In the genomic region with DNA sequence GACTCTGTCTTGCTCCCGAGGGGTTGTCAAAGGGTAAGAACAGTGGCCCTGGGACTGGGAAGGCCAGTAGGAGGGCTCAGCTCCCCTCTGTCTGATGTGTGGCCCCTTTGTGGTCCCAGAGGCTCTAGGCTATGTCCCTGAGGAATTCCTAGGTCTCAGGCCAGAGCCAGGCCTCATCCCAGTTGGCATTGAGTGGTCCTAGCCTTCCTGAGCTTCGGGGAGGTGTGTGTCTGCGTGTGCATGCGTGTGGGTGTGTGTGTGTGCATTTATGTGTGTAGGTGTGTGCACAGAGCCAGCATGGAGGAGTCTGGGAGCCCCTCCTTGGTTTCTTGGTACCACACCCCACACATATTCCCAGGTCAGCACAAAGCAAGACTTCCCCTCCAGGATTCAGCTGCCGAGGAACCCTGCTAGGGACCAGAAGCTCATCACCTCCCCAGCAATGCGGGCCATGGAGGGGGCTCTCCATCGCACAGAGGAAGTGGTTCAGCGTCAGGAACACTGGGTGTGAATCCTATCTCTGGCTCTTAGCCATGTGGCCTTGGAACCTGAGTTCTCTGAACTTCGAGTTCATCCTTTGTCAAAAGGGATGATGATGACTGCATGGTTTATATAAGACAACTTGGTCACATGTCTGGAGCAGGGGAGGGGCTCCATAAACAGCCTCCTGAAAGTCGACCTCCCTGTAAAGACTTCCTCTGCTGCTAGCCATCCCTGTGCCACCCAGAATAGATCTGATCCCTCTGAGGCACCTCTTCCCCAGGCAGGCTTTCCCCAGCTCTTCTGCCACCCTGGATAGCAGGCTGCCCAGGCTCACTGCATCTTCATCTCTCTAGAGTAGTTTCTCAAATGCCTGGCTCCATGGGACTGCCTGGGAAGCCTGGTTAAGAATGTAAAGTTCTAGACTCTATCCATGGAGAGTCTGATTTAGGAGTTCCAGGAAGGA, we compare ENCODE assay signal across 1 cellular context.
TF ChIP-seq lines count a peak whose summit lies in the region.

No MANE protein-coding gene starts in this region.

TF ChIP-seq in HepG2, 621 proteins besides CTCF, POLR2A, EP300 and RAD21 (continued from another document and continues in another):
- TF ChIP-seq ZBTB10 (CRISPR knock-in tag; IDR thresholded peaks at IDR 0.05; ENCODE audit: borderline replicate concordance) = no peak
- no peak for TF ChIP-seq NR2F6 (IDR thresholded peaks at IDR 0.05)
- TF ChIP-seq NR2F6 (CRISPR knock-in tag; IDR thresholded peaks at IDR 0.05) = peak; percentile 11; the same call in 1 of the 2 replicates
- no peak for TF ChIP-seq ETV5 (CRISPR knock-in tag; IDR thresholded peaks at IDR 0.05; ENCODE audit: borderline replicate concordance)
- TF ChIP-seq ZKSCAN5 (CRISPR knock-in tag; IDR thresholded peaks at IDR 0.05) = no peak
- 0 out of 2 replicates have a peak, but pooled peaks have one; percentile 27 for TF ChIP-seq ELF3 (CRISPR knock-in tag; IDR thresholded peaks at IDR 0.05)
- no peak for TF ChIP-seq ZNF180 (CRISPR knock-in tag; IDR thresholded peaks at IDR 0.05; ENCODE audit: borderline replicate concordance, low read depth)
- no peak for TF ChIP-seq THYN1 (CRISPR knock-in tag; IDR thresholded peaks at IDR 0.05; ENCODE audit: borderline replicate concordance, low read depth)
- TF ChIP-seq LBX2 (CRISPR knock-in tag; IDR thresholded peaks at IDR 0.05; ENCODE audit: borderline replicate concordance) = no peak
- TF ChIP-seq, protein P1, sequence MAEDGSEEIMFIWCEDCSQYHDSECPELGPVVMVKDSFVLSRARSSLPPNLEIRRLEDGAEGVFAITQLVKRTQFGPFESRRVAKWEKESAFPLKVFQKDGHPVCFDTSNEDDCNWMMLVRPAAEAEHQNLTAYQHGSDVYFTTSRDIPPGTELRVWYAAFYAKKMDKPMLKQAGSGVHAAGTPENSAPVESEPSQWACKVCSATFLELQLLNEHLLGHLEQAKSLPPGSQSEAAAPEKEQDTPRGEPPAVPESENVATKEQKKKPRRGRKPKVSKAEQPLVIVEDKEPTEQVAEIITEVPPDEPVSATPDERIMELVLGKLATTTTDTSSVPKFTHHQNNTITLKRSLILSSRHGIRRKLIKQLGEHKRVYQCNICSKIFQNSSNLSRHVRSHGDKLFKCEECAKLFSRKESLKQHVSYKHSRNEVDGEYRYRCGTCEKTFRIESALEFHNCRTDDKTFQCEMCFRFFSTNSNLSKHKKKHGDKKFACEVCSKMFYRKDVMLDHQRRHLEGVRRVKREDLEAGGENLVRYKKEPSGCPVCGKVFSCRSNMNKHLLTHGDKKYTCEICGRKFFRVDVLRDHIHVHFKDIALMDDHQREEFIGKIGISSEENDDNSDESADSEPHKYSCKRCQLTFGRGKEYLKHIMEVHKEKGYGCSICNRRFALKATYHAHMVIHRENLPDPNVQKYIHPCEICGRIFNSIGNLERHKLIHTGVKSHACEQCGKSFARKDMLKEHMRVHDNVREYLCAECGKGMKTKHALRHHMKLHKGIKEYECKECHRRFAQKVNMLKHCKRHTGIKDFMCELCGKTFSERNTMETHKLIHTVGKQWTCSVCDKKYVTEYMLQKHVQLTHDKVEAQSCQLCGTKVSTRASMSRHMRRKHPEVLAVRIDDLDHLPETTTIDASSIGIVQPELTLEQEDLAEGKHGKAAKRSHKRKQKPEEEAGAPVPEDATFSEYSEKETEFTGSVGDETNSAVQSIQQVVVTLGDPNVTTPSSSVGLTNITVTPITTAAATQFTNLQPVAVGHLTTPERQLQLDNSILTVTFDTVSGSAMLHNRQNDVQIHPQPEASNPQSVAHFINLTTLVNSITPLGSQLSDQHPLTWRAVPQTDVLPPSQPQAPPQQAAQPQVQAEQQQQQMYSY (CRISPR knock-in tag; IDR thresholded peaks at IDR 0.05) = no peak
- no peak for TF ChIP-seq ZNF549 (CRISPR knock-in tag; IDR thresholded peaks at IDR 0.05)
- TF ChIP-seq TFE3 (CRISPR knock-in tag; IDR thresholded peaks at IDR 0.05) = peak; percentile 48; the same call in 1 of the 2 replicates
- TF ChIP-seq, protein P2, sequence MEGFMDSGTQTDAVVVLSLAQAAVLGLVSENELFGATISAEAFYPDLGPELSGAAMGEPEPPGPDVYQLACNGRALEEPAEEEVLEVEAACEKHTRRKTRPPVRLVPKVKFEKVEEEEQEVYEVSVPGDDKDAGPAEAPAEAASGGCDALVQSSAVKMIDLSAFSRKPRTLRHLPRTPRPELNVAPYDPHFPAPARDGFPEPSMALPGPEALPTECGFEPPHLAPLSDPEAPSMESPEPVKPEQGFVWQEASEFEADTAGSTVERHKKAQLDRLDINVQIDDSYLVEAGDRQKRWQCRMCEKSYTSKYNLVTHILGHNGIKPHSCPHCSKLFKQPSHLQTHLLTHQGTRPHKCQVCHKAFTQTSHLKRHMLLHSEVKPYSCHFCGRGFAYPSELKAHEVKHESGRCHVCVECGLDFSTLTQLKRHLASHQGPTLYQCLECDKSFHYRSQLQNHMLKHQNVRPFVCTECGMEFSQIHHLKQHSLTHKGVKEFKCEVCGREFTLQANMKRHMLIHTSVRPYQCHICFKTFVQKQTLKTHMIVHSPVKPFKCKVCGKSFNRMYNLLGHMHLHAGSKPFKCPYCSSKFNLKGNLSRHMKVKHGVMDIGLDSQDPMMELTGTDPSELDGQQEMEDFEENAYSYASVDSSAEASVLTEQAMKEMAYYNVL (CRISPR knock-in tag; IDR thresholded peaks at IDR 0.05; ENCODE audit: borderline replicate concordance) = no peak
- TF ChIP-seq ZNF761 (CRISPR knock-in tag; conservative IDR thresholded peaks at IDR 0.05) = no peak
- 0 out of 2 replicates have a peak, but pooled peaks have one; percentile 21 for TF ChIP-seq PAXIP1 (CRISPR knock-in tag; conservative IDR thresholded peaks at IDR 0.05)
- peak; percentile 92 for TF ChIP-seq ZNF18 (CRISPR knock-in tag; IDR thresholded peaks at IDR 0.05; ENCODE audit: insufficient replicate concordance)
- 0 out of 2 replicates have a peak, but pooled peaks have one; percentile 28 for TF ChIP-seq ARID5B (CRISPR knock-in tag; IDR thresholded peaks at IDR 0.05)
- TF ChIP-seq, protein P3, sequence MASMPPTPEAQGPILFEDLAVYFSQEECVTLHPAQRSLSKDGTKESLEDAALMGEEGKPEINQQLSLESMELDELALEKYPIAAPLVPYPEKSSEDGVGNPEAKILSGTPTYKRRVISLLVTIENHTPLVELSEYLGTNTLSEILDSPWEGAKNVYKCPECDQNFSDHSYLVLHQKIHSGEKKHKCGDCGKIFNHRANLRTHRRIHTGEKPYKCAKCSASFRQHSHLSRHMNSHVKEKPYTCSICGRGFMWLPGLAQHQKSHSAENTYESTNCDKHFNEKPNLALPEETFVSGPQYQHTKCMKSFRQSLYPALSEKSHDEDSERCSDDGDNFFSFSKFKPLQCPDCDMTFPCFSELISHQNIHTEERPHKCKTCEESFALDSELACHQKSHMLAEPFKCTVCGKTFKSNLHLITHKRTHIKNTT (CRISPR knock-in tag; IDR thresholded peaks at IDR 0.05) = no peak
- peak; percentile 27; the same call in 1 of the 2 replicates for TF ChIP-seq HOMEZ (CRISPR knock-in tag; IDR thresholded peaks at IDR 0.05; ENCODE audit: low read depth)
- peak; percentile 16; the same call in 1 of the 2 replicates for TF ChIP-seq SOX5 (CRISPR knock-in tag; IDR thresholded peaks at IDR 0.05; ENCODE audit: borderline replicate concordance)
